ENCODE assay signal across 14 cellular contexts in genomic region chr16:70749006-70749678, GRCh38. TPM values are rescaled to one million over a fixed set of nuclear protein-coding genes. Genes with fewer than 3 reads are reported as not detected.
DNase-seq lines count a peak whose midpoint lies in the region; ATAC-seq, FAIRE-seq and TF ChIP-seq lines count a peak whose summit lies in the region.
"Had no signal": no experiment of that assay in that cellular context is flagged by ENCODE, and none has a peak within 500 bp of the region (broad histone marks: within the 10 kb centered on the region; RNA-seq: fewer than 3 reads in every experiment).

No MANE protein-coding gene starts in this region.

- H3K79me1 ChIP-seq in neuronal stem cell (ENCODE audit: low read depth, low read length), result no peaks in the 10 kb centered on the region

- H2BK120ac ChIP-seq in neuronal stem cell (ENCODE audit: low read depth, low read length), result no peak overlapping the region

- peaks cover 39% of the 10 kb centered on the region for H3K4me1 Mint-ChIP-seq in CD8-positive, alpha-beta T cell (ENCODE audit: low read depth)

- ATAC-seq in CD8-positive, alpha-beta T cell, result no peak

- peak overlapping the region; percentile 79 for H2BK5ac ChIP-seq in neuronal stem cell (ENCODE audit: low read length)

- no peak overlapping the region for H3K27ac ChIP-seq in CD8-positive, alpha-beta T cell (ENCODE audit: low read depth, low read length)
- H3K27ac ChIP-seq in epithelial cell of prostate (peak overlapping the region; percentile 72), neuronal stem cell (replicated peaks; ENCODE audit: low read length) (no peak overlapping the region)
- H3K27ac ChIP-seq: neutrophil had no signal

- H3K18ac ChIP-seq in neuronal stem cell (ENCODE audit: low read length), result no peak overlapping the region

- intact Hi-C loops in CD8-positive, alpha-beta T cell (cut with DNase I, micrococcal nuclease), result no loop called here

- H3K23ac ChIP-seq in neuronal stem cell (ENCODE audit: low read depth, low read length, poor library complexity), result no peak overlapping the region

- H3K27me3 ChIP-seq in CD8-positive, alpha-beta T cell (ENCODE audit: insufficient read depth, low read length), result no peaks in the 10 kb centered on the region
- no peaks in the 10 kb centered on the region for H3K27me3 ChIP-seq in neuronal stem cell (ENCODE audit: control insufficient read depth in 3 of 3, insufficient read depth in 3 of 3, low read depth in 1 of 3, low read length in 3 of 3)
- H3K27me3 ChIP-seq: neutrophil had no signal

- peak overlapping the region; percentile 31 for H2AFZ ChIP-seq in neuronal stem cell (ENCODE audit: low read length)

- no peak overlapping the region for H2BK15ac ChIP-seq in neuronal stem cell (ENCODE audit: low read length)

- WGBS in neuronal stem cell (ENCODE audit: extremely low coverage in 2 of 2, insufficient read length in 2 of 2, insufficient replicate concordance in 1 of 2), 2 donors, result no CpG with 5 or more reads among the region's 9 CpGs

- DNase-seq in CD8-positive, alpha-beta T cell, result no peak
- DNase-seq in NCI-H1092 treated with DMSO at 0.1 percent for 48 hours (lab: John Stamatoyannopoulos, UW), result peak; percentile 2
- no peak for DNase-seq in epithelial cell of prostate (ENCODE audit: low read depth, low spot score)
- no peak for DNase-seq in neuronal stem cell (ENCODE audit: low spot score)
- no peak for DNase-seq in activated CD8-positive, alpha-beta memory T cell treated with anti-CD3 and anti-CD28 coated beads, Interleukin-2, amount 50 U/mL, for 4 hours
- DNase-seq in urothelium cell line (ENCODE audit: low spot score), result no peak
- DNase-seq in NCI-H2196 (lab: John Stamatoyannopoulos, UW; ENCODE audit: unreplicated experiment), result no peak
- DNase-seq in GOT3 (lab: John Stamatoyannopoulos, UW), result no peak
- DNase-seq: activated naive CD4-positive, alpha-beta T cell treated with anti-CD3 and anti-CD28 coated beads, Interleukin-2, amount 50 U/mL, for 16 hours; CD8-positive, alpha-beta memory T cell; effector CD8-positive, alpha-beta T cell; NCI-H1105; stimulated activated naive CD4-positive, alpha-beta T cell had no signal

- no peak overlapping the region for H3K4me3 Mint-ChIP-seq in CD8-positive, alpha-beta T cell
- H3K4me3 Mint-ChIP-seq: CD8-positive, alpha-beta memory T cell had no signal

- peaks cover 46% of the 10 kb centered on the region for H3K36me3 Mint-ChIP-seq in CD8-positive, alpha-beta T cell

- peak overlapping the region; percentile 20 for H2AK5ac ChIP-seq in neuronal stem cell (ENCODE audit: low read depth, low read length)

- no peak overlapping the region for H4K91ac ChIP-seq in neuronal stem cell (ENCODE audit: low read depth, low read length, poor library complexity)

- H3K4me2 ChIP-seq in neuronal stem cell (ENCODE audit: insufficient read depth, low read length, poor library complexity, severe bottlenecking), result no peak overlapping the region

- POLR2A ChIA-PET in CD8-positive, alpha-beta T cell (lab: Charles Lee), result interaction anchor here (1.4 kb wide), 1 partner anchor 12 kb away, joined by 5 read pairs; no protein-coding TSS in a partner anchor

- no peaks in the 10 kb centered on the region for H3K36me3 ChIP-seq in CD8-positive, alpha-beta T cell (ENCODE audit: insufficient read depth, low read length)
- H3K36me3 ChIP-seq in neuronal stem cell (replicated peaks in 1 of 2; ENCODE audit: control insufficient read depth in 2 of 2, insufficient read depth in 2 of 2, low read length in 2 of 2), result peaks cover 0 to 15% of the 10 kb centered on the region in 2 donors

- no peaks in the 10 kb centered on the region for H3K9me3 Mint-ChIP-seq in CD8-positive, alpha-beta T cell
- H3K9me3 Mint-ChIP-seq: CD8-positive, alpha-beta memory T cell had no signal

- FAIRE-seq in urothelium cell line (lab: Jason Lieb, UNC), result no peak

- CTCF ChIA-PET in CD8-positive, alpha-beta T cell (lab: Charles Lee), result interaction anchor here (1.1 to 1.3 kb wide), 2 partner anchors 21 to 27 kb away, joined by 3 to 9 read pairs; no protein-coding TSS in a partner anchor

- H3K27me3 Mint-ChIP-seq in CD8-positive, alpha-beta T cell (ENCODE audit: low read depth), result no peaks in the 10 kb centered on the region
- H3K27me3 Mint-ChIP-seq: CD8-positive, alpha-beta memory T cell had no signal

- H3K4me1 ChIP-seq in CD8-positive, alpha-beta T cell (ENCODE audit: insufficient read depth, low read length), result peaks cover 23% of the 10 kb centered on the region
- H3K4me1 ChIP-seq in neuronal stem cell (ENCODE audit: control insufficient read depth in 2 of 2, insufficient read depth in 1 of 2, low read depth in 1 of 2, low read length in 2 of 2), result peaks cover 12 to 39% of the 10 kb centered on the region in 2 donors

- H3K4ac ChIP-seq in neuronal stem cell (ENCODE audit: low read length), result no peak overlapping the region

- H3K14ac ChIP-seq in neuronal stem cell (ENCODE audit: low read length), result peak overlapping the region; percentile 48

- H4K8ac ChIP-seq in neuronal stem cell (ENCODE audit: low read depth, low read length), result no peak overlapping the region

- peak overlapping the region; percentile 29 for H3K27ac Mint-ChIP-seq in CD8-positive, alpha-beta T cell

- H3K4me3 ChIP-seq in CD8-positive, alpha-beta T cell (ENCODE audit: low read depth, low read length), result no peak overlapping the region
- no peak overlapping the region for H3K4me3 ChIP-seq in neuronal stem cell (ENCODE audit: low read length in 2 of 2)

- no peak overlapping the region for H3K9ac ChIP-seq in neuronal stem cell (ENCODE audit: low read depth, low read length, poor library complexity)

- no peaks in the 10 kb centered on the region for H3K9me3 ChIP-seq in CD8-positive, alpha-beta T cell (ENCODE audit: low read length)
- no peaks in the 10 kb centered on the region for H3K9me3 ChIP-seq in neuronal stem cell (replicated peaks in 1 of 2; ENCODE audit: control insufficient read depth in 2 of 2, insufficient read depth in 1 of 2, low read depth in 1 of 2, low read length in 2 of 2)
- H3K9me3 ChIP-seq: neutrophil had no signal

- TF ChIP-seq CTCF in CD8-positive, alpha-beta T cell (IDR thresholded peaks at IDR 0.05), result no peak

- H2BK12ac ChIP-seq in neuronal stem cell (ENCODE audit: low read length), result no peak overlapping the region

RNA-seq across cellular contexts. Expression of gene VAC14, which starts 51.8 kb away (rescaled TPM):
- 10 to 100 TPM; 27.1 to 27.2 TPM for total RNA-seq in CD8-positive, alpha-beta T cell
- polyA plus RNA-seq in neuronal stem cell (2013, experiment 1 of 2), result 24.7 TPM
- 23.1 TPM for polyA plus RNA-seq in neuronal stem cell (2013, experiment 2 of 2)
